27 cellular contexts compared by ENCODE assay signal in genomic region chr10:8817303-8817702, GRCh38.
"Had no signal": no experiment of that assay in that cellular context is flagged by ENCODE, and none has a peak within 500 bp of the region (broad histone marks: within the 10 kb centered on the region; RNA-seq: fewer than 3 reads in every experiment).

No MANE protein-coding gene starts in this region.

- H3K4me1 Mint-ChIP-seq: central memory CD8-positive, alpha-beta T cell; naive thymus-derived CD8-positive, alpha-beta T cell had no signal

- ATAC-seq: heart left ventricle; lower lobe of right lung; mucosa of descending colon; naive thymus-derived CD8-positive, alpha-beta T cell; psoas muscle; right lobe of liver had no signal

- H3K4me3 Mint-ChIP-seq: central memory CD8-positive, alpha-beta T cell; naive thymus-derived CD8-positive, alpha-beta T cell had no signal

- H3K27me3 Mint-ChIP-seq: naive thymus-derived CD8-positive, alpha-beta T cell had no signal

- H3K36me3 Mint-ChIP-seq: naive thymus-derived CD8-positive, alpha-beta T cell had no signal

- DNase-seq: cortex of kidney; dorsolateral prefrontal cortex; effector CD8-positive, alpha-beta T cell; esophagus squamous epithelium; foreskin fibroblast; heart left ventricle; hippocampal formation; islet precursor cell; left ventricle myocardium inferior; lower lobe of right lung; mesendoderm; mucosa of descending colon; naive thymus-derived CD8-positive, alpha-beta T cell; psoas muscle; retina; right lobe of liver; spleen; stimulated activated CD4-positive, alpha-beta T cell treated with anti-CD3 and anti-CD28 coated beads, Interleukin-15, amount 100 ng/mL, for 24 hours; stimulated activated CD4-positive, alpha-beta T cell treated with anti-CD3 and anti-CD28 coated beads, Interleukin-2, amount 100 ng/mL, for 24 hours; stimulated activated CD4-positive, alpha-beta T cell treated with anti-CD3 and anti-CD28 coated beads, Interleukin-4, amount 100 ng/mL, for 4 hours; stimulated activated naive CD4-positive, alpha-beta T cell; stomach; substantia nigra; transverse colon had no signal

- H3K27ac ChIP-seq: dorsolateral prefrontal cortex, esophagus squamous epithelium, heart left ventricle, left ventricle myocardium inferior, lower lobe of right lung, neutrophil, psoas muscle, right lobe of liver, spleen, stomach, thoracic aorta, transverse colon had no signal

- H3K27ac Mint-ChIP-seq: naive thymus-derived CD8-positive, alpha-beta T cell had no signal

- H3K9me3 Mint-ChIP-seq: central memory CD8-positive, alpha-beta T cell had no signal
